21 cellular contexts compared by ENCODE assay signal in genomic region chr1:205074084-205074483, GRCh38. TPM values are rescaled to one million over a fixed set of nuclear protein-coding genes. Genes with fewer than 3 reads are reported as not detected.
"Had no signal": no experiment of that assay in that cellular context is flagged by ENCODE, and none has a peak within 500 bp of the region (broad histone marks: within the 10 kb centered on the region; RNA-seq: fewer than 3 reads in every experiment).

No MANE protein-coding gene starts in this region.

- H3K4me1 Mint-ChIP-seq: naive B cell had no signal

- H3K4me3 Mint-ChIP-seq: naive B cell, nephron, type B pancreatic cell had no signal

- ATAC-seq: gastrocnemius medialis, heart right ventricle, lower lobe of right lung, right lobe of liver had no signal

- H3K4me1 ChIP-seq: gastrocnemius medialis, lower lobe of right lung, right lobe of liver, thyroid gland, uterus had no signal

- FAIRE-seq: endometrium, islet of Langerhans had no signal

- H3K27me3 ChIP-seq: dorsolateral prefrontal cortex, esophagus muscularis mucosa, gastrocnemius medialis, heart right ventricle, right lobe of liver, thyroid gland, uterus had no signal

- H3K9me3 Mint-ChIP-seq: naive B cell, nephron, type B pancreatic cell had no signal

- H3K27ac ChIP-seq: esophagus muscularis mucosa, gastrocnemius medialis, heart right ventricle, left ventricle myocardium inferior, lower lobe of right lung, psoas muscle, right lobe of liver, thyroid gland, uterus had no signal

- H3K27me3 Mint-ChIP-seq: naive B cell, type B pancreatic cell had no signal

- H3K36me3 ChIP-seq: esophagus muscularis mucosa, gastrocnemius medialis, heart right ventricle, left ventricle myocardium inferior, lower lobe of right lung, right lobe of liver, thyroid gland, uterus had no signal

- DNase-seq: cortex of kidney; effector memory CD4-positive, alpha-beta T cell; gastrocnemius medialis; heart right ventricle; hypothalamus; left ventricle myocardium inferior; lower lobe of right lung; naive B cell; psoas muscle; retina; right lobe of liver; stimulated activated naive CD4-positive, alpha-beta T cell; thyroid gland; uterus had no signal

- H3K36me3 Mint-ChIP-seq: naive B cell, type B pancreatic cell had no signal

- H3K4me3 ChIP-seq: dorsolateral prefrontal cortex, esophagus muscularis mucosa, gastrocnemius medialis, heart right ventricle, left ventricle myocardium inferior, lower lobe of right lung, psoas muscle, right lobe of liver, thyroid gland, uterus had no signal

- H3K27ac Mint-ChIP-seq: naive B cell, nephron, type B pancreatic cell had no signal

- H3K9me3 ChIP-seq: esophagus muscularis mucosa, gastrocnemius medialis, heart right ventricle, left ventricle myocardium inferior, lower lobe of right lung, psoas muscle, right lobe of liver, thyroid gland, uterus had no signal

RNA-seq across cellular contexts. Expression of gene CNTN2, which starts 31.1 kb away (rescaled TPM):
- total RNA-seq: fibroblast of villous mesenchyme, gastrocnemius medialis, lower lobe of right lung had no signal
